ENCODE assay signal across 18 cellular contexts in the genomic region with DNA sequence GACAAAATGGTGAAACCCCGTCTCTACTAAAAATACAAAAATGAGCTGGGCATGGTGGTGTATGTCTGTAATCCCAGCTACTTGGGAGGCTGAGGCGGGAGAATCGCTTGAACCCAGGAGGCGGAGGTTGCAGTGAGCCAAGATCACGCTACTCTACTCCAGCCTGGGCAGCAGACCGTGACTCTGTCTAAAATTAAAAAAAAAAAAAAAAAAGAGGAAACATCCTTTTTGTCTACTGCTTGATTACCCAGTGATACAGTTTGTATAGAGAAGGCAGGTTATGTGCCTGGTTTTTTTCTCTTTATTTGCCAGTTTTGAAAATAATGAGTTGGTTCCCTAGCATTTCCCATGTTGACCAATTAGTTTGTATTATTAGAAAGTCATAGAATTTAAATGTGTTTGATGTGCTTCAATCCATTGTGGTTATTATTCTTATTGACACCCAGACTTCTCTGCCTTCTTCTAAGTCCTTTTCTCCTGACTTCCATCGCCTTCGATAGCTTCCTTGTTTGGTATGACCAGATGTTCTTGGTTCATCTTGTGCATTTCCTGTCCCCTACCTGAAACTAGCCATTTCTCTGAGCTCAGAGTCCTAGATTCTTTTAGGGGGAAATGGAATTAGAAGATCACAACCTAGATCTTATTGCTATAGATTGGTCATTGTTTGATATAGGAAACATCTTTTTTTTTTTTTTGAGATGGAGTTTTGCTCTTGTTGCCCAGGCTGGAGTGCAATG.
"Had no signal": no experiment of that assay in that cellular context is flagged by ENCODE, and none has a peak within 500 bp of the region (broad histone marks: within the 10 kb centered on the region; RNA-seq: fewer than 3 reads in every experiment).

No MANE protein-coding gene starts in this region.

- H3K27ac ChIP-seq: coronary artery, esophagus squamous epithelium, tibial nerve, vagina had no signal

- H3K9me3 ChIP-seq: esophagus squamous epithelium, tibial nerve, vagina had no signal

- H3K27ac Mint-ChIP-seq: activated naive CD8-positive, alpha-beta T cell treated with anti-CD3 and anti-CD28 coated beads, Interleukin-2, amount 10 ng/mL, durations not matched to agents 7 days and 5 days; brain; natural killer cell treated with Interleukin-12 subunit alpha and Interleukin-12 subunit beta and Interleukin-15 and Interleukin-18, amount 100 ng/mL, for 72 hours had no signal

- H3K36me3 ChIP-seq: vagina had no signal

- DNase-seq: activated CD4-positive, alpha-beta T cell treated with anti-CD3 and anti-CD28 coated beads for 1 hour; activated CD4-positive, alpha-beta T cell treated with anti-CD3 and anti-CD28 coated beads, Interleukin-2, amount 50 U/mL, for 4 hours; activated naive CD4-positive, alpha-beta T cell; activated naive CD8-positive, alpha-beta T cell treated with anti-CD3 and anti-CD28 coated beads, Interleukin-2, amount 10 ng/mL, durations not matched to agents 7 days and 5 days; activated T-cell treated with anti-CD3 and anti-CD28 coated beads for 4 hours; effector CD8-positive, alpha-beta T cell; esophagus squamous epithelium; glutamatergic neuron; nucleus accumbens; stimulated activated CD4-positive, alpha-beta T cell treated with anti-CD3 and anti-CD28 coated beads, Interleukin-2, amount 100 ng/mL, for 48 hours; stimulated activated naive CD4-positive, alpha-beta T cell had no signal

- H3K36me3 Mint-ChIP-seq: natural killer cell treated with Interleukin-12 subunit alpha and Interleukin-12 subunit beta and Interleukin-15 and Interleukin-18, amount 100 ng/mL, for 72 hours had no signal

- H3K4me3 ChIP-seq: coronary artery, esophagus squamous epithelium, tibial nerve, vagina had no signal

- H3K27me3 ChIP-seq: esophagus squamous epithelium, tibial nerve, vagina had no signal

- FAIRE-seq: endothelial cell of umbilical vein had no signal

- H3K27me3 Mint-ChIP-seq: activated naive CD8-positive, alpha-beta T cell treated with anti-CD3 and anti-CD28 coated beads, Interleukin-2, amount 10 ng/mL, durations not matched to agents 7 days and 5 days; brain; central memory CD8-positive, alpha-beta T cell; natural killer cell treated with Interleukin-12 subunit alpha and Interleukin-12 subunit beta and Interleukin-15 and Interleukin-18, amount 100 ng/mL, for 72 hours had no signal

- H3K9me3 Mint-ChIP-seq: activated naive CD8-positive, alpha-beta T cell treated with anti-CD3 and anti-CD28 coated beads, Interleukin-2, amount 10 ng/mL, durations not matched to agents 7 days and 5 days; central memory CD8-positive, alpha-beta T cell; natural killer cell treated with Interleukin-12 subunit alpha and Interleukin-12 subunit beta and Interleukin-15 and Interleukin-18, amount 100 ng/mL, for 72 hours had no signal

- H3K4me1 ChIP-seq: esophagus squamous epithelium, tibial nerve, vagina had no signal

- ATAC-seq: natural killer cell treated with Interleukin-12 subunit alpha and Interleukin-12 subunit beta and Interleukin-15 and Interleukin-18, amount 100 ng/mL, for 72 hours had no signal

- H3K4me3 Mint-ChIP-seq: activated naive CD8-positive, alpha-beta T cell treated with anti-CD3 and anti-CD28 coated beads, Interleukin-2, amount 10 ng/mL, durations not matched to agents 7 days and 5 days; brain; central memory CD8-positive, alpha-beta T cell; natural killer cell treated with Interleukin-12 subunit alpha and Interleukin-12 subunit beta and Interleukin-15 and Interleukin-18, amount 100 ng/mL, for 72 hours had no signal
